Comparison of ENCODE assay signal across 8 cellular contexts in genomic region chr5:52725065-52725746, GRCh38.
A peak's percentile ranks its signal among the peaks of the same experiment; 100 is the strongest.
DNase-seq lines count a peak whose midpoint lies in the region; ATAC-seq and TF ChIP-seq lines count a peak whose summit lies in the region.

No MANE protein-coding gene starts in this region.

- ATAC-seq in aorta (ENCODE audit: low FRiP score): no peak

- 48% methylated on average over 6 of the region's 6 CpGs for WGBS in GM23248 (ENCODE audit: low coverage in 1 of 2, low lambda C conversion rate in 2 of 2, missing lambda C conversion rate in 2 of 2), 2 experiments
- WGBS in aorta, 2 donors: 32 to 37% methylated on average over 6 of the region's 6 CpGs

- DNase-seq in GM06990 (ENCODE audit: extremely low read depth, insufficient read length) (peak; percentile 30), GM23248 (no peak), NCI-H226 (peak; percentile 81), GDM1 (lab: John Stamatoyannopoulos, UW) (no peak), amniotic stem cell (lab: John Stamatoyannopoulos, UW) (no peak), aorta (no peak)
- DNase-seq in activated gamma-delta T cell treated with anti-CD3 and anti-CD28 coated beads, Interleukin-2, amount 50 U/mL, for 16 hours (ENCODE audit: low read depth): peak; percentile 34

- no peaks in the 10 kb centered on the region for H4K20me1 ChIP-seq in GM23248 (ENCODE audit: insufficient read depth)

- no peaks in the 10 kb centered on the region for H3K36me3 ChIP-seq in GM06990 (ENCODE audit: control insufficient read depth, insufficient read depth, low read length)
- H3K36me3 ChIP-seq in GM23248 (ENCODE audit: low read depth): no peaks in the 10 kb centered on the region
- no peaks in the 10 kb centered on the region for H3K36me3 ChIP-seq in mucosa of rectum (ENCODE audit: control insufficient read depth in 2 of 2, insufficient read depth in 2 of 2, low read length in 2 of 2)
- H3K36me3 ChIP-seq in aorta (ENCODE audit: control insufficient read depth in 1 of 2, insufficient read depth in 2 of 2, low read length in 1 of 2): no peaks in the 10 kb centered on the region

- H3K9me3 ChIP-seq in GM23248 (ENCODE audit: low read depth) (no peaks in the 10 kb centered on the region), mucosa of rectum (ENCODE audit: control insufficient read depth in 2 of 2, low read length in 2 of 2) (no peaks in the 10 kb centered on the region), aorta (ENCODE audit: control insufficient read depth, low read length) (no peaks in the 10 kb centered on the region)

- in situ Hi-C loops in GM23248 (cut with MboI): no loop called here

- TF ChIP-seq CTCF in GM06990 (IDR thresholded peaks at IDR 0.05; ENCODE audit: insufficient read depth, low read length, poor library complexity, severe bottlenecking): no peak

- H3K27ac ChIP-seq in GM23248 (no peak overlapping the region), mucosa of rectum (ENCODE audit: low read depth in 2 of 2, low read length in 2 of 2) (peak overlapping the region; percentile 11 to 45), aorta (ENCODE audit: low read depth in 1 of 2, low read length in 2 of 2) (no peak overlapping the region)

- H3K9me2 ChIP-seq in GM23248 (ENCODE audit: insufficient read depth): no peaks in the 10 kb centered on the region

- H3K4me3 ChIP-seq in GM06990 (replicated peaks; ENCODE audit: low read depth, low read length) (no peak overlapping the region), GM23248 (no peak overlapping the region), mucosa of rectum (ENCODE audit: low read length in 2 of 2) (no peak overlapping the region), aorta (ENCODE audit: low read length in 2 of 2) (no peak overlapping the region)

- H3F3A ChIP-seq in GM23248 (ENCODE audit: insufficient read depth): no peaks in the 10 kb centered on the region

- intact Hi-C loops in aorta (cut with DNase I): no loop called here

- 0 out of 2 replicates have a peak overlapping the region, but pooled peaks have one; percentile 9 for H2AFZ ChIP-seq in GM23248

- H3K79me2 ChIP-seq in GM23248 (ENCODE audit: insufficient read depth): no peaks in the 10 kb centered on the region

- H3K27me3 ChIP-seq in GM06990 (replicated peaks; ENCODE audit: control insufficient read depth, insufficient read depth, low read length) (no peaks in the 10 kb centered on the region), GM23248 (replicated peaks; ENCODE audit: insufficient read depth) (no peaks in the 10 kb centered on the region), mucosa of rectum (ENCODE audit: control insufficient read depth in 2 of 2, insufficient read depth in 2 of 2, low read length in 2 of 2) (no peaks in the 10 kb centered on the region), aorta (ENCODE audit: control insufficient read depth in 1 of 2, insufficient read depth in 2 of 2, low read length in 1 of 2) (no peaks in the 10 kb centered on the region)

- H3K9ac ChIP-seq in GM23248 (no peak overlapping the region), mucosa of rectum (ENCODE audit: low read depth in 1 of 2, low read length in 2 of 2) (no peak overlapping the region)

- H3K4me1 ChIP-seq in GM23248 (ENCODE audit: insufficient read depth) (peaks cover 14% of the 10 kb centered on the region), mucosa of rectum (ENCODE audit: control insufficient read depth in 2 of 2, insufficient read depth in 2 of 2, low read length in 2 of 2) (peaks cover 8 to 12% of the 10 kb centered on the region in 2 donors), aorta (ENCODE audit: control insufficient read depth in 1 of 2, insufficient read depth in 2 of 2, low read length in 2 of 2) (peaks cover 0 to 2% of the 10 kb centered on the region in 2 donors)

- H3K4me2 ChIP-seq in GM23248 (ENCODE audit: unreplicated experiment): no peak overlapping the region

Comparison
In these comparisons a context has a peak if more than half of its experiments do, and no peak if none do; other contexts are left out.
1. DNase-seq: peak in GM06990 (single experiment), NCI-H226 (single experiment) and activated gamma-delta T cell treated with anti-CD3 and anti-CD28 coated beads, Interleukin-2, amount 50 U/mL, for 16 hours (single experiment); none in GM23248 (single experiment), GDM1 (single experiment), amniotic stem cell (single experiment) and aorta (0 of 2).
2. H3K27ac ChIP-seq: peak in mucosa of rectum (2 of 2); none in GM23248 (single experiment) and aorta (0 of 2).